ENCODE assay signal across 28 cellular contexts in genomic region chr15:85393206-85393605, GRCh38. TPM values are rescaled to one million over a fixed set of nuclear protein-coding genes. Genes with fewer than 3 reads are reported as not detected.
A peak's percentile ranks its signal among the peaks of the same experiment; 100 is the strongest.
DNase-seq lines count a peak whose midpoint lies in the region; ATAC-seq and TF ChIP-seq lines count a peak whose summit lies in the region.
"Had no signal": no experiment of that assay in that cellular context is flagged by ENCODE, and none has a peak within 500 bp of the region (broad histone marks: within the 10 kb centered on the region; RNA-seq: fewer than 3 reads in every experiment).

No MANE protein-coding gene starts in this region.

- peak overlapping the region; percentile 44 for H3K27ac Mint-ChIP-seq in activated T-cell treated with anti-CD3 and anti-CD28 coated beads, Interleukin-2, amount 50 U/mL, for 24 hours
- no peak overlapping the region for H3K27ac Mint-ChIP-seq in activated T-cell treated with anti-CD3 and anti-CD28 coated beads, Interleukin-2, amount 50 U/mL, for 72 hours
- peak overlapping the region; percentile 65 for H3K27ac Mint-ChIP-seq in T-helper 17 cell
- H3K27ac Mint-ChIP-seq in mesothelial cell of epicardium: peak overlapping the region; percentile 51
- H3K27ac Mint-ChIP-seq in type B pancreatic cell: no peak overlapping the region
- H3K27ac Mint-ChIP-seq: activated CD8-positive, alpha-beta T cell treated with anti-CD3 and anti-CD28 coated beads for 36 hours; stimulated activated effector memory CD8-positive, alpha-beta T cell treated with anti-CD3 and anti-CD28 coated beads, Interleukin-12 subunit alpha, Interleukin-12 subunit beta, amount 100 ng/mL, for 72 hours had no signal

- H3K4me3 Mint-ChIP-seq in activated T-cell treated with anti-CD3 and anti-CD28 coated beads, Interleukin-2, amount 50 U/mL, for 24 hours: no peak overlapping the region
- H3K4me3 Mint-ChIP-seq in activated T-cell treated with anti-CD3 and anti-CD28 coated beads, Interleukin-2, amount 50 U/mL, for 72 hours: no peak overlapping the region
- H3K4me3 Mint-ChIP-seq in T-helper 17 cell (no peak overlapping the region), mesothelial cell of epicardium (no peak overlapping the region), type B pancreatic cell (peak overlapping the region; percentile 2)
- H3K4me3 Mint-ChIP-seq: activated CD8-positive, alpha-beta T cell treated with anti-CD3 and anti-CD28 coated beads for 36 hours; stimulated activated effector memory CD8-positive, alpha-beta T cell treated with anti-CD3 and anti-CD28 coated beads, Interleukin-12 subunit alpha, Interleukin-12 subunit beta, amount 100 ng/mL, for 72 hours had no signal

- H3K4me1 Mint-ChIP-seq in activated T-cell treated with anti-CD3 and anti-CD28 coated beads, Interleukin-2, amount 50 U/mL, for 24 hours (ENCODE audit: low read depth): peaks cover 52% of the 10 kb centered on the region
- H3K4me1 Mint-ChIP-seq in activated T-cell treated with anti-CD3 and anti-CD28 coated beads, Interleukin-2, amount 50 U/mL, for 72 hours (ENCODE audit: low read depth): peaks cover 46% of the 10 kb centered on the region
- H3K4me1 Mint-ChIP-seq in T-helper 17 cell (peaks cover 35% of the 10 kb centered on the region), mesothelial cell of epicardium (peaks cover 38% of the 10 kb centered on the region), type B pancreatic cell (ENCODE audit: unreplicated experiment) (peaks cover 30% of the 10 kb centered on the region)

- H3K27me3 Mint-ChIP-seq in activated T-cell treated with anti-CD3 and anti-CD28 coated beads, Interleukin-2, amount 50 U/mL, for 24 hours: no peaks in the 10 kb centered on the region
- no peaks in the 10 kb centered on the region for H3K27me3 Mint-ChIP-seq in activated T-cell treated with anti-CD3 and anti-CD28 coated beads, Interleukin-2, amount 50 U/mL, for 72 hours (ENCODE audit: low read depth)
- H3K27me3 Mint-ChIP-seq in T-helper 17 cell (no peaks in the 10 kb centered on the region), mesothelial cell of epicardium (ENCODE audit: low read depth) (no peaks in the 10 kb centered on the region), type B pancreatic cell (no peaks in the 10 kb centered on the region)
- H3K27me3 Mint-ChIP-seq: activated CD8-positive, alpha-beta T cell treated with anti-CD3 and anti-CD28 coated beads for 36 hours; CD8-positive, alpha-beta memory T cell had no signal

- H3K9me3 Mint-ChIP-seq in activated T-cell treated with anti-CD3 and anti-CD28 coated beads, Interleukin-2, amount 50 U/mL, for 24 hours: no peaks in the 10 kb centered on the region
- no peaks in the 10 kb centered on the region for H3K9me3 Mint-ChIP-seq in activated T-cell treated with anti-CD3 and anti-CD28 coated beads, Interleukin-2, amount 50 U/mL, for 72 hours
- H3K9me3 Mint-ChIP-seq in mesothelial cell of epicardium: no peaks in the 10 kb centered on the region
- H3K9me3 Mint-ChIP-seq in type B pancreatic cell: no peaks in the 10 kb centered on the region
- H3K9me3 Mint-ChIP-seq: activated CD8-positive, alpha-beta T cell treated with anti-CD3 and anti-CD28 coated beads for 36 hours; CD8-positive, alpha-beta memory T cell; stimulated activated effector memory CD8-positive, alpha-beta T cell treated with anti-CD3 and anti-CD28 coated beads, Interleukin-12 subunit alpha, Interleukin-12 subunit beta, amount 100 ng/mL, for 72 hours had no signal

- H3K9me3 ChIP-seq in T-helper 17 cell (ENCODE audit: control insufficient read depth, low read length, poor library complexity, severe bottlenecking): no peaks in the 10 kb centered on the region
- H3K9me3 ChIP-seq: adrenal gland, BE2C, body of pancreas, lower lobe of right lung, right lobe of liver, SJCRH30 had no signal

- no peak for DNase-seq in activated T-cell treated with anti-CD3 and anti-CD28 coated beads, Interleukin-2, amount 50 U/mL, for 24 hours
- DNase-seq in activated T-cell treated with anti-CD3 and anti-CD28 coated beads, Interleukin-2, amount 50 U/mL, for 72 hours: no peak
- DNase-seq in T-helper 17 cell: no peak
- no peak for DNase-seq in mesothelial cell of epicardium (ENCODE audit: low spot score in 2 of 2, unreplicated experiment in 2 of 2)
- no peak for DNase-seq in type B pancreatic cell (ENCODE audit: extremely low spot score, unreplicated experiment)
- DNase-seq in stimulated activated CD8-positive, alpha-beta memory T cell treated with anti-CD3 and anti-CD28 coated beads, Interleukin-4, amount 100 ng/mL, for 48 hours: no peak
- no peak for DNase-seq in activated CD4-positive, alpha-beta T cell treated with anti-CD3 and anti-CD28 coated beads, Interleukin-2, amount 50 U/mL, for 48 hours
- no peak for DNase-seq in HuH-7 (ENCODE audit: low spot score)
- DNase-seq: activated CD8-positive, alpha-beta T cell treated with anti-CD3 and anti-CD28 coated beads for 36 hours; activated gamma-delta T cell; adrenal gland; BE2C; body of pancreas; CD8-positive, alpha-beta memory T cell; DMS79; GDM1; lower lobe of right lung; NCI-H1417; NCI-H2029 treated with DMSO at 0.1 percent for 48 hours; NCI-H2227 treated with DMSO at 0.1 percent for 48 hours; NCI-H526 treated with DMSO at 0.1 percent for 48 hours; right lobe of liver; SJCRH30; stimulated activated CD4-positive, alpha-beta T cell treated with anti-CD3 and anti-CD28 coated beads, Interleukin-12 subunit alpha, Interleukin-12 subunit beta, amount 100 ng/mL, for 4 hours; stimulated activated CD4-positive, alpha-beta T cell treated with anti-CD3 and anti-CD28 coated beads, Interleukin-4, amount 100 ng/mL, for 1 hour; T-helper 1 cell had no signal

- H3K36me3 Mint-ChIP-seq in activated T-cell treated with anti-CD3 and anti-CD28 coated beads, Interleukin-2, amount 50 U/mL, for 24 hours (ENCODE audit: low read depth): peaks cover 9% of the 10 kb centered on the region
- H3K36me3 Mint-ChIP-seq in activated T-cell treated with anti-CD3 and anti-CD28 coated beads, Interleukin-2, amount 50 U/mL, for 72 hours (ENCODE audit: insufficient read depth in 2 of 2): peaks cover 0 to 3% of the 10 kb centered on the region in 2 donors
- no peaks in the 10 kb centered on the region for H3K36me3 Mint-ChIP-seq in T-helper 17 cell (ENCODE audit: low read depth)
- H3K36me3 Mint-ChIP-seq in mesothelial cell of epicardium: peaks cover 2% of the 10 kb centered on the region
- H3K36me3 Mint-ChIP-seq in type B pancreatic cell: no peaks in the 10 kb centered on the region
- H3K36me3 Mint-ChIP-seq: stimulated activated effector memory CD8-positive, alpha-beta T cell treated with anti-CD3 and anti-CD28 coated beads, Interleukin-12 subunit alpha, Interleukin-12 subunit beta, amount 100 ng/mL, for 72 hours had no signal

- TF ChIP-seq CTCF in mesothelial cell of epicardium (IDR thresholded peaks at IDR 0.05; ENCODE audit: unreplicated experiment): no peak
- TF ChIP-seq CTCF in type B pancreatic cell (conservative IDR thresholded peaks at IDR 0.05): no peak

- ATAC-seq in activated T-cell treated with anti-CD3 and anti-CD28 coated beads, Interleukin-2, amount 50 U/mL, for 72 hours (replicated peaks in 1 of 2): no peak
- no peak for ATAC-seq in T-helper 17 cell
- ATAC-seq: activated CD4-positive, CD25-positive, alpha-beta regulatory T cell treated with anti-CD3 and anti-CD28 coated beads, Interleukin-2, amount 50 U/mL, for 24 hours; activated CD8-positive, alpha-beta T cell treated with anti-CD3 and anti-CD28 coated beads for 36 hours; body of pancreas; right lobe of liver; stimulated activated effector memory CD8-positive, alpha-beta T cell treated with anti-CD3 and anti-CD28 coated beads, Interleukin-12 subunit alpha, Interleukin-12 subunit beta, amount 100 ng/mL, for 72 hours had no signal

RNA-seq across cellular contexts. Expression of gene AKAP13, which starts 12.8 kb away (rescaled TPM):
- total RNA-seq in activated T-cell treated with anti-CD3 and anti-CD28 coated beads, Interleukin-2, amount 50 U/mL, for 72 hours: 100 to 1,000 TPM; 134 to 185 TPM
- 100 to 1,000 TPM; 426 to 437 TPM for total RNA-seq in T-helper 17 cell
- 105 to 110 TPM (median 109 TPM) in 3 replicates for total RNA-seq in mesothelial cell of epicardium
- total RNA-seq in type B pancreatic cell (ENCODE audit: low replicate concordance): 60.5 and 75.7 TPM in 2 replicates

Comparison
In these comparisons a context has a peak if more than half of its experiments do, and no peak if none do; other contexts are left out.
1. H3K27ac Mint-ChIP-seq: peak in activated T-cell treated with anti-CD3 and anti-CD28 coated beads, Interleukin-2, amount 50 U/mL, for 24 hours (single experiment), T-helper 17 cell (single experiment) and mesothelial cell of epicardium (single experiment); none in activated T-cell treated with anti-CD3 and anti-CD28 coated beads, Interleukin-2, amount 50 U/mL, for 72 hours (single experiment) and type B pancreatic cell (single experiment).